In the genomic region with DNA sequence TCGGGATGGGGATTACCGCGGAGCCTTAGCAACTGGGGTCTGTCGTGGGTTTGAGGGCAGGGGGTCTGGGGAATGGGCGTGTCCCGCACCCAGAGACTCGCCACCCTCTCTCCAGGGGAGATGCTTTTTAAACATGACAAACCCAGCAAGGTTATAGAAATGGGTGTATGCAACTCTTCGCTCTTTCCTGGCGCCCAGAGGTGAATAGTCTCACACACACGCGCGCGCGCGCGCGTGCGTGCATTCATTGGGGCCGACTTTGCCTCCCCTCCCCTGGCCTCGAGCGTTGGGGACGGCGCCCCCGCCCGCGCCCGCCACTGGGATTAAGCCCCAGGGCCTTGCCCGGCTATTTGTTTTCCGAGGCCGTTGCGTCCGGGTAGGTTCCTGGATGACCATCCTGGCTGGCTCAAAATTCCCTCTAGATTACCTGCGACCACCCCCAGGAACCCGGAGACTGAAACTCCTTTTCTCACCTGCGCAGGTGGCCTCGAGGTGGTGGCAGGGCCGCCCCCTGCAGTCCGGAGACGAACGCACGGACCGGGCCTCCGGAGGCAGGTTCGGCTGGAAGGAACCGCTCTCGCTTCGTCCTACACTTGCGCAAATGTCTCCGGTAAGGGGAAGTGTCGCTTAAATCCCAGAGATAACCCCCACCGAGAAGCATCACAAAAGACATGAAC, we compare ENCODE assay signal across 1 cellular context.
TF ChIP-seq lines count a peak whose summit lies in the region.

No MANE protein-coding gene starts in this region.

TF ChIP-seq in GM23338, 12 proteins besides CTCF, POLR2A, EP300 and RAD21 (continued from another document):
- TF ChIP-seq, protein P1, sequence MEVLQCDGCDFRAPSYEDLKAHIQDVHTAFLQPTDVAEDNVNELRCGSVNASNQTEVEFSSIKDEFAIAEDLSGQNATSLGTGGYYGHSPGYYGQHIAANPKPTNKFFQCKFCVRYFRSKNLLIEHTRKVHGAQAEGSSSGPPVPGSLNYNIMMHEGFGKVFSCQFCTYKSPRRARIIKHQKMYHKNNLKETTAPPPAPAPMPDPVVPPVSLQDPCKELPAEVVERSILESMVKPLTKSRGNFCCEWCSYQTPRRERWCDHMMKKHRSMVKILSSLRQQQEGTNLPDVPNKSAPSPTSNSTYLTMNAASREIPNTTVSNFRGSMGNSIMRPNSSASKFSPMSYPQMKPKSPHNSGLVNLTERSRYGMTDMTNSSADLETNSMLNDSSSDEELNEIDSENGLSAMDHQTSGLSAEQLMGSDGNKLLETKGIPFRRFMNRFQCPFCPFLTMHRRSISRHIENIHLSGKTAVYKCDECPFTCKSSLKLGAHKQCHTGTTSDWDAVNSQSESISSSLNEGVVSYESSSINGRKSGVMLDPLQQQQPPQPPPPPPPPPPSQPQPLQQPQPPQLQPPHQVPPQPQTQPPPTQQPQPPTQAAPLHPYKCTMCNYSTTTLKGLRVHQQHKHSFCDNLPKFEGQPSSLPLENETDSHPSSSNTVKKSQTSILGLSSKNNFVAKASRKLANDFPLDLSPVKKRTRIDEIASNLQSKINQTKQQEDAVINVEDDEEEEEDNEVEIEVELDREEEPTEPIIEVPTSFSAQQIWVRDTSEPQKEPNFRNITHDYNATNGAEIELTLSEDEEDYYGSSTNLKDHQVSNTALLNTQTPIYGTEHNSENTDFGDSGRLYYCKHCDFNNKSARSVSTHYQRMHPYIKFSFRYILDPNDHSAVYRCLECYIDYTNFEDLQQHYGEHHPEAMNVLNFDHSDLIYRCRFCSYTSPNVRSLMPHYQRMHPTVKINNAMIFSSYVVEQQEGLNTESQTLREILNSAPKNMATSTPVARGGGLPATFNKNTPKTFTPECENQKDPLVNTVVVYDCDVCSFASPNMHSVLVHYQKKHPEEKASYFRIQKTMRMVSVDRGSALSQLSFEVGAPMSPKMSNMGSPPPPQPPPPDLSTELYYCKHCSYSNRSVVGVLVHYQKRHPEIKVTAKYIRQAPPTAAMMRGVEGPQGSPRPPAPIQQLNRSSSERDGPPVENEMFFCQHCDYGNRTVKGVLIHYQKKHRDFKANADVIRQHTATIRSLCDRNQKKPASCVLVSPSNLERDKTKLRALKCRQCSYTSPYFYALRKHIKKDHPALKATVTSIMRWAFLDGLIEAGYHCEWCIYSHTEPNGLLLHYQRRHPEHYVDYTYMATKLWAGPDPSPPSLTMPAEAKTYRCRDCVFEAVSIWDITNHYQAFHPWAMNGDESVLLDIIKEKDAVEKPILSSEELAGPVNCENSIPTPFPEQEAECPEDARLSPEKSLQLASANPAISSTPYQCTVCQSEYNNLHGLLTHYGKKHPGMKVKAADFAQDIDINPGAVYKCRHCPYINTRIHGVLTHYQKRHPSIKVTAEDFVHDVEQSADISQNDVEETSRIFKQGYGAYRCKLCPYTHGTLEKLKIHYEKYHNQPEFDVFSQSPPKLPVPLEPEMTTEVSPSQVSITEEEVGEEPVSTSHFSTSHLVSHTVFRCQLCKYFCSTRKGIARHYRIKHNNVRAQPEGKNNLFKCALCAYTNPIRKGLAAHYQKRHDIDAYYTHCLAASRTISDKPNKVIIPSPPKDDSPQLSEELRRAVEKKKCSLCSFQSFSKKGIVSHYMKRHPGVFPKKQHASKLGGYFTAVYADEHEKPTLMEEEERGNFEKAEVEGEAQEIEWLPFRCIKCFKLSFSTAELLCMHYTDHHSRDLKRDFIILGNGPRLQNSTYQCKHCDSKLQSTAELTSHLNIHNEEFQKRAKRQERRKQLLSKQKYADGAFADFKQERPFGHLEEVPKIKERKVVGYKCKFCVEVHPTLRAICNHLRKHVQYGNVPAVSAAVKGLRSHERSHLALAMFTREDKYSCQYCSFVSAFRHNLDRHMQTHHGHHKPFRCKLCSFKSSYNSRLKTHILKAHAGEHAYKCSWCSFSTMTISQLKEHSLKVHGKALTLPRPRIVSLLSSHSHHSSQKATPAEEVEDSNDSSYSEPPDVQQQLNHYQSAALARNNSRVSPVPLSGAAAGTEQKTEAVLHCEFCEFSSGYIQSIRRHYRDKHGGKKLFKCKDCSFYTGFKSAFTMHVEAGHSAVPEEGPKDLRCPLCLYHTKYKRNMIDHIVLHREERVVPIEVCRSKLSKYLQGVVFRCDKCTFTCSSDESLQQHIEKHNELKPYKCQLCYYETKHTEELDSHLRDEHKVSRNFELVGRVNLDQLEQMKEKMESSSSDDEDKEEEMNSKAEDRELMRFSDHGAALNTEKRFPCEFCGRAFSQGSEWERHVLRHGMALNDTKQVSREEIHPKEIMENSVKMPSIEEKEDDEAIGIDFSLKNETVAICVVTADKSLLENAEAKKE (CRISPR knock-in tag; IDR thresholded peaks at IDR 0.05) = no peak
TF ChIP-seq in GM23338: peak in this region for 0.
